33 cellular contexts compared by ENCODE assay signal in genomic region chr9:3920586-3921582, GRCh38.
A peak's percentile ranks its signal among the peaks of the same experiment; 100 is the strongest.
DNase-seq lines count a peak whose midpoint lies in the region; ATAC-seq, FAIRE-seq and TF ChIP-seq lines count a peak whose summit lies in the region.
"Had no signal": no experiment of that assay in that cellular context is flagged by ENCODE, and none has a peak within 500 bp of the region (broad histone marks: within the 10 kb centered on the region; RNA-seq: fewer than 3 reads in every experiment).

No MANE protein-coding gene starts in this region.

- H3K27ac ChIP-seq in PC-9 (peak overlapping the region; percentile 41; the same call in 1 of the 2 replicates), H1 (ENCODE audit: low read depth, low read length) (no peak overlapping the region)
- H3K27ac ChIP-seq: gastroesophageal sphincter, HL-60, vagina had no signal

- no peak for TF ChIP-seq EP300 in H1 (IDR thresholded peaks at IDR 0.05; ENCODE audit: borderline replicate concordance in 1 of 2, low read depth in 2 of 2, low read length in 2 of 2)

- WGBS in H1 (ENCODE audit: extremely low coverage in 1 of 2, insufficient coverage in 1 of 2, insufficient read length in 1 of 2, insufficient replicate concordance in 2 of 2, low coverage in 1 of 2, low lambda C conversion rate in 2 of 2, missing lambda C conversion rate in 1 of 2), 2 experiments: 81% methylated on average over 9 of the region's 9 CpGs; no CpG with 5 or more reads in 1 of the 2 experiments
- WGBS in lower leg skin, 2 donors: 77 to 82% methylated on average over 9 of the region's 9 CpGs

- no peak for TF ChIP-seq RAD21 in H1 (IDR thresholded peaks at IDR 0.05 in 1 of 2, conservative IDR thresholded peaks at IDR 0.05 in 1 of 2; ENCODE audit: low read depth in 2 of 2, low read length in 2 of 2)

- no peak overlapping the region for H4K8ac ChIP-seq in H1 (ENCODE audit: extremely low read depth, insufficient read depth, low read length)

- H2AK5ac ChIP-seq in H1 (ENCODE audit: low read depth, low read length): no peak overlapping the region

- H3K56ac ChIP-seq in H1 (replicated peaks; ENCODE audit: insufficient read length, low read depth, low read length): no peak overlapping the region

- peaks cover 3% of the 10 kb centered on the region for H3K36me3 Mint-ChIP-seq in nephron (ENCODE audit: low read depth)
- H3K36me3 Mint-ChIP-seq: immature natural killer cell had no signal

- no peaks in the 10 kb centered on the region for H3K23me2 ChIP-seq in H1 (ENCODE audit: low read depth, low read length)

- intact Hi-C loops in PC-9 (cut with micrococcal nuclease; ENCODE audit: unreplicated experiment): no loop called here
- intact Hi-C loops in lower leg skin (cut with DNase I; ENCODE audit: low total_unique reads): no loop called here

- peak overlapping the region in 2 of 3 experiments; percentile 9 to 56 for H3K27ac Mint-ChIP-seq in nephron
- H3K27ac Mint-ChIP-seq: dendritic cell treated with granulocyte-macrophage colony-stimulating factor and Interleukin-4, amounts not matched to agents 40 ng/mL and 50 ng/mL, for 4 days; endodermal cell; immature natural killer cell; naive thymus-derived CD8-positive, alpha-beta T cell; stimulated activated naive CD8-positive, alpha-beta T cell treated with anti-CD3 and anti-CD28 coated beads, Interleukin-15, amount 100 ng/mL, for 72 hours had no signal

- ATAC-seq in GM21619 (IDR thresholded peaks at IDR 0.05; ENCODE audit: unreplicated experiment): no peak
- ATAC-seq in HG03571 (IDR thresholded peaks at IDR 0.05; ENCODE audit: unreplicated experiment): no peak
- ATAC-seq: gastroesophageal sphincter; left ventricle myocardium superior; naive thymus-derived CD8-positive, alpha-beta T cell; stimulated activated naive CD8-positive, alpha-beta T cell treated with anti-CD3 and anti-CD28 coated beads, Interleukin-15, amount 100 ng/mL, for 72 hours had no signal

- no peaks in the 10 kb centered on the region for H3K27me3 Mint-ChIP-seq in nephron (ENCODE audit: low read depth)
- H3K27me3 Mint-ChIP-seq: stimulated activated naive CD8-positive, alpha-beta T cell treated with anti-CD3 and anti-CD28 coated beads, Interleukin-15, amount 100 ng/mL, for 72 hours had no signal

- H3K36me3 ChIP-seq in PC-9 (ENCODE audit: low read depth) (no peaks in the 10 kb centered on the region), H1 (ENCODE audit: control insufficient read depth in 2 of 4, insufficient read depth in 4 of 4, low read length in 3 of 4) (no peaks in the 10 kb centered on the region)
- H3K36me3 ChIP-seq: gastroesophageal sphincter, vagina had no signal

- no peak overlapping the region for H4K5ac ChIP-seq in H1 (ENCODE audit: insufficient read length, low read depth, low read length)

- no peak overlapping the region for H2BK15ac ChIP-seq in H1 (ENCODE audit: low read length)

- H2BK5ac ChIP-seq in H1 (ENCODE audit: low read depth, low read length): no peak overlapping the region

- TF ChIP-seq CTCF in PC-9 (conservative IDR thresholded peaks at IDR 0.05) (no peak), H1 (IDR thresholded peaks at IDR 0.05; ENCODE audit: control extremely low read depth in 1 of 3, insufficient read depth in 1 of 3, low read depth in 1 of 3, low read length in 3 of 3) (no peak), nephron (IDR thresholded peaks at IDR 0.05; ENCODE audit: unreplicated experiment in 3 of 3) (no peak), lower leg skin (IDR thresholded peaks at IDR 0.05) (no peak)

- H3K27me3 ChIP-seq in PC-9 (ENCODE audit: insufficient read depth, low read depth): no peaks in the 10 kb centered on the region
- H3K27me3 ChIP-seq in H1 (replicated peaks in 1 of 4; ENCODE audit: control insufficient read depth in 3 of 4, extremely low read depth in 1 of 4, insufficient read depth in 3 of 4, low read length in 3 of 4): no peaks in the 10 kb centered on the region
- H3K27me3 ChIP-seq: gastroesophageal sphincter, vagina had no signal

- H3K79me2 ChIP-seq in PC-9 (ENCODE audit: low read depth): no peaks in the 10 kb centered on the region
- H3K79me2 ChIP-seq in H1 (ENCODE audit: control insufficient read depth in 1 of 2, insufficient read depth in 2 of 2, low read length in 2 of 2): no peaks in the 10 kb centered on the region

- CTCF ChIA-PET in PC-9 (lab: Charles Lee) (no interaction called here), H1 (lab: Charles Lee; ENCODE audit: partially characterized antibody) (interaction anchor here (0.8 to 1.1 kb wide), 2 partner anchors 12 to 275 kb away, joined by 3 to 4 read pairs; no protein-coding TSS in a partner anchor)

- no peaks in the 10 kb centered on the region for H3K9me3 ChIP-seq in PC-9 (ENCODE audit: insufficient read depth, low read depth)
- no peaks in the 10 kb centered on the region for H3K9me3 ChIP-seq in H1 (ENCODE audit: insufficient read depth in 2 of 2, low read depth in 1 of 2, low read length in 1 of 2)
- H3K9me3 ChIP-seq: gastroesophageal sphincter, vagina had no signal

- no peak overlapping the region for H3K23ac ChIP-seq in H1 (ENCODE audit: insufficient read length)

- no peaks in the 10 kb centered on the region for H4K20me1 ChIP-seq in PC-9 (ENCODE audit: insufficient read depth)
- H4K20me1 ChIP-seq in H1 (replicated peaks in 1 of 2; ENCODE audit: control insufficient read depth in 1 of 2, insufficient read depth in 2 of 2, low read length in 2 of 2): no peaks in the 10 kb centered on the region

- no peak overlapping the region for H2BK120ac ChIP-seq in H1 (replicated peaks; ENCODE audit: low read depth, low read length)

- no peak overlapping the region for H2BK12ac ChIP-seq in H1 (ENCODE audit: low read depth, low read length)

- H3K4me1 ChIP-seq in PC-9 (replicated peaks; ENCODE audit: insufficient read depth) (peaks cover 7% of the 10 kb centered on the region), H1 (replicated peaks in 1 of 4; ENCODE audit: control insufficient read depth in 3 of 4, insufficient read depth in 4 of 4, low read length in 3 of 4) (peaks cover 0 to 4% (median 0%) of the 10 kb centered on the region in 4 experiments; a peak in 1 of 7 replicates)
- H3K4me1 ChIP-seq: gastroesophageal sphincter had no signal

- POLR2A ChIA-PET in PC-9 (lab: Charles Lee; ENCODE audit: unreplicated experiment) (interaction anchor here (0.5 kb wide), 1 partner anchor 31 kb away, joined by 5 read pairs; no protein-coding TSS in a partner anchor), H1 (lab: Charles Lee; ENCODE audit: partially characterized antibody) (no interaction called here)

- H3K4ac ChIP-seq in H1 (replicated peaks; ENCODE audit: insufficient read length, low read depth, low read length): no peak overlapping the region

- no peak for TF ChIP-seq POLR2A in H1 (IDR thresholded peaks at IDR 0.05; ENCODE audit: control extremely low read depth in 1 of 2, low read depth in 2 of 2, low read length in 2 of 2)
- no peak for TF ChIP-seq POLR2A in lower leg skin (IDR thresholded peaks at IDR 0.05)

- H3K9ac ChIP-seq in H1 (replicated peaks in 1 of 4; ENCODE audit: extremely low read depth in 1 of 4, low read depth in 3 of 4, low read length in 3 of 4): no peak overlapping the region

- no peak overlapping the region for H3K14ac ChIP-seq in H1 (ENCODE audit: insufficient read length)

- BruUV-seq in PC-9 (replicated peaks; lab: Mats Ljungman, UMichigan): no TSS peak

- H2BK20ac ChIP-seq in H1 (ENCODE audit: low read length): no peak overlapping the region

- no peaks in the 10 kb centered on the region for H3K9me2 ChIP-seq in PC-9 (ENCODE audit: insufficient read depth)

- no peak overlapping the region for H3K4me3 ChIP-seq in PC-9
- no peak overlapping the region for H3K4me3 ChIP-seq in H1 (ENCODE audit: extremely low read depth in 1 of 4, insufficient read depth in 2 of 4, low read depth in 3 of 4, low read length in 4 of 4)
- no peak overlapping the region for H3K4me3 ChIP-seq in lower leg skin (ENCODE audit: low read depth, poor library complexity, severe bottlenecking)
- H3K4me3 ChIP-seq: gastroesophageal sphincter, smooth muscle cell, vagina had no signal

- no peaks in the 10 kb centered on the region for H3K9me3 Mint-ChIP-seq in nephron
- H3K9me3 Mint-ChIP-seq: dendritic cell treated with granulocyte-macrophage colony-stimulating factor and Interleukin-4, amounts not matched to agents 40 ng/mL and 50 ng/mL, for 4 days; endodermal cell; immature natural killer cell; stimulated activated naive CD8-positive, alpha-beta T cell treated with anti-CD3 and anti-CD28 coated beads, Interleukin-15, amount 100 ng/mL, for 72 hours had no signal

- peak; percentile 9 for DNase-seq in HuH-7 (ENCODE audit: low spot score)
- DNase-seq in PC-9: peak in 1 of 2 experiments; percentile 88
- DNase-seq in H1 (ENCODE audit: low read depth in 1 of 2, low spot score in 2 of 2): no peak
- DNase-seq in NOMO-1 treated with dmso at 0.1 percent for 144 hours (lab: John Stamatoyannopoulos, UW; ENCODE audit: unreplicated experiment): no peak
- no peak for DNase-seq in lower leg skin (ENCODE audit: low spot score in 2 of 2)
- DNase-seq: activated CD4-positive, alpha-beta T cell treated with anti-CD3 and anti-CD28 coated beads for 4 hours; activated CD8-positive, alpha-beta memory T cell treated with anti-CD3 and anti-CD28 coated beads for 24 hours; activated gamma-delta T cell treated with Interleukin-2 at 50 U/mL for 16 hours; activated T-cell treated with anti-CD3 and anti-CD28 coated beads, Interleukin-2, amount 50 U/mL, for 1 hour; C1 segment of cervical spinal cord; COR-L47; DND-41; endodermal cell; hypothalamus; immature natural killer cell; left ventricle myocardium superior; midbrain; naive thymus-derived CD8-positive, alpha-beta T cell; NCI-H1092 treated with DMSO at 0.1 percent for 48 hours; NCI-H187 treated with DMSO at 0.1 percent for 48 hours; retina; Right ventricle myocardium superior; stimulated activated CD4-positive, alpha-beta T cell treated with anti-CD3 and anti-CD28 coated beads, Interleukin-1b, Interleukin-23, amount 100 ng/mL, for 48 hours; stimulated activated CD8-positive, alpha-beta memory T cell treated with anti-CD3 and anti-CD28 coated beads, Interleukin-4, amount 100 ng/mL, for 48 hours; stimulated activated naive CD8-positive, alpha-beta T cell treated with anti-CD3 and anti-CD28 coated beads, Interleukin-15, amount 100 ng/mL, for 72 hours had no signal

- H2AFZ ChIP-seq in PC-9 (no peak overlapping the region), H1 (ENCODE audit: low read length) (peak overlapping the region; percentile 49; the same call in 1 of the 2 replicates)

- no peak overlapping the region for H3K4me3 Mint-ChIP-seq in nephron
- H3K4me3 Mint-ChIP-seq: dendritic cell treated with granulocyte-macrophage colony-stimulating factor and Interleukin-4, amounts not matched to agents 40 ng/mL and 50 ng/mL, for 4 days; endodermal cell; immature natural killer cell; naive thymus-derived CD8-positive, alpha-beta T cell; stimulated activated naive CD8-positive, alpha-beta T cell treated with anti-CD3 and anti-CD28 coated beads, Interleukin-15, amount 100 ng/mL, for 72 hours had no signal

- peak overlapping the region; percentile 47 for H3K4me2 ChIP-seq in PC-9
- no peak overlapping the region for H3K4me2 ChIP-seq in H1 (ENCODE audit: insufficient read depth in 1 of 2, low read depth in 2 of 2, low read length in 2 of 2)
- H3K4me2 ChIP-seq: smooth muscle cell had no signal

- H3K79me1 ChIP-seq in H1 (ENCODE audit: low read depth, low read length): no peaks in the 10 kb centered on the region

- H3K4me1 Mint-ChIP-seq in nephron: no peaks in the 10 kb centered on the region
- H3K4me1 Mint-ChIP-seq: immature natural killer cell; naive thymus-derived CD8-positive, alpha-beta T cell; stimulated activated naive CD8-positive, alpha-beta T cell treated with anti-CD3 and anti-CD28 coated beads, Interleukin-15, amount 100 ng/mL, for 72 hours had no signal

- 0 out of 2 replicates have a peak, but pooled peaks cover 7% of the 10 kb centered on the region for H3F3A ChIP-seq in PC-9 (ENCODE audit: insufficient read depth, low read depth)

- no peak for FAIRE-seq in H1 (lab: Jason Lieb, UNC)

- no peak overlapping the region for H3K18ac ChIP-seq in H1 (ENCODE audit: extremely low read depth, low read length)

- no peak overlapping the region for H4K91ac ChIP-seq in H1 (replicated peaks; ENCODE audit: insufficient read length, low read length)
